In genomic region chr1:170932236-170932635, GRCh38 we compare ENCODE assay signal across 1 cellular context.
TF ChIP-seq lines count a peak whose summit lies in the region.

No MANE protein-coding gene starts in this region.

TF ChIP-seq in WTC11, 78 proteins besides CTCF, POLR2A, EP300 and RAD21 (continued from another document):
- TF ChIP-seq, protein P1, sequence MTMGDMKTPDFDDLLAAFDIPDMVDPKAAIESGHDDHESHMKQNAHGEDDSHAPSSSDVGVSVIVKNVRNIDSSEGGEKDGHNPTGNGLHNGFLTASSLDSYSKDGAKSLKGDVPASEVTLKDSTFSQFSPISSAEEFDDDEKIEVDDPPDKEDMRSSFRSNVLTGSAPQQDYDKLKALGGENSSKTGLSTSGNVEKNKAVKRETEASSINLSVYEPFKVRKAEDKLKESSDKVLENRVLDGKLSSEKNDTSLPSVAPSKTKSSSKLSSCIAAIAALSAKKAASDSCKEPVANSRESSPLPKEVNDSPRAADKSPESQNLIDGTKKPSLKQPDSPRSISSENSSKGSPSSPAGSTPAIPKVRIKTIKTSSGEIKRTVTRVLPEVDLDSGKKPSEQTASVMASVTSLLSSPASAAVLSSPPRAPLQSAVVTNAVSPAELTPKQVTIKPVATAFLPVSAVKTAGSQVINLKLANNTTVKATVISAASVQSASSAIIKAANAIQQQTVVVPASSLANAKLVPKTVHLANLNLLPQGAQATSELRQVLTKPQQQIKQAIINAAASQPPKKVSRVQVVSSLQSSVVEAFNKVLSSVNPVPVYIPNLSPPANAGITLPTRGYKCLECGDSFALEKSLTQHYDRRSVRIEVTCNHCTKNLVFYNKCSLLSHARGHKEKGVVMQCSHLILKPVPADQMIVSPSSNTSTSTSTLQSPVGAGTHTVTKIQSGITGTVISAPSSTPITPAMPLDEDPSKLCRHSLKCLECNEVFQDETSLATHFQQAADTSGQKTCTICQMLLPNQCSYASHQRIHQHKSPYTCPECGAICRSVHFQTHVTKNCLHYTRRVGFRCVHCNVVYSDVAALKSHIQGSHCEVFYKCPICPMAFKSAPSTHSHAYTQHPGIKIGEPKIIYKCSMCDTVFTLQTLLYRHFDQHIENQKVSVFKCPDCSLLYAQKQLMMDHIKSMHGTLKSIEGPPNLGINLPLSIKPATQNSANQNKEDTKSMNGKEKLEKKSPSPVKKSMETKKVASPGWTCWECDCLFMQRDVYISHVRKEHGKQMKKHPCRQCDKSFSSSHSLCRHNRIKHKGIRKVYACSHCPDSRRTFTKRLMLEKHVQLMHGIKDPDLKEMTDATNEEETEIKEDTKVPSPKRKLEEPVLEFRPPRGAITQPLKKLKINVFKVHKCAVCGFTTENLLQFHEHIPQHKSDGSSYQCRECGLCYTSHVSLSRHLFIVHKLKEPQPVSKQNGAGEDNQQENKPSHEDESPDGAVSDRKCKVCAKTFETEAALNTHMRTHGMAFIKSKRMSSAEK (CRISPR knock-in tag; IDR thresholded peaks at IDR 0.05; ENCODE audit: borderline replicate concordance) = no peak
- TF ChIP-seq ZNF219 (CRISPR knock-in tag; IDR thresholded peaks at IDR 0.05; ENCODE audit: borderline replicate concordance) = no peak
- no peak for TF ChIP-seq FOXJ3 (CRISPR knock-in tag; IDR thresholded peaks at IDR 0.05; ENCODE audit: borderline replicate concordance)
- TF ChIP-seq, protein P2, sequence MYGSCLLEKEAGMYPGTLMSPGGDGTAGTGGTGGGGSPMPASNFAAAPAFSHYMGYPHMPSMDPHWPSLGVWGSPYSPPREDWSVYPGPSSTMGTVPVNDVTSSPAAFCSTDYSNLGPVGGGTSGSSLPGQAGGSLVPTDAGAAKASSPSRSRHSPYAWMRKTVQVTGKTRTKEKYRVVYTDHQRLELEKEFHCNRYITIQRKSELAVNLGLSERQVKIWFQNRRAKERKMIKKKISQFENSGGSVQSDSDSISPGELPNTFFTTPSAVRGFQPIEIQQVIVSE (CRISPR knock-in tag; IDR thresholded peaks at IDR 0.05; ENCODE audit: borderline replicate concordance) = no peak
- TF ChIP-seq, protein P3, sequence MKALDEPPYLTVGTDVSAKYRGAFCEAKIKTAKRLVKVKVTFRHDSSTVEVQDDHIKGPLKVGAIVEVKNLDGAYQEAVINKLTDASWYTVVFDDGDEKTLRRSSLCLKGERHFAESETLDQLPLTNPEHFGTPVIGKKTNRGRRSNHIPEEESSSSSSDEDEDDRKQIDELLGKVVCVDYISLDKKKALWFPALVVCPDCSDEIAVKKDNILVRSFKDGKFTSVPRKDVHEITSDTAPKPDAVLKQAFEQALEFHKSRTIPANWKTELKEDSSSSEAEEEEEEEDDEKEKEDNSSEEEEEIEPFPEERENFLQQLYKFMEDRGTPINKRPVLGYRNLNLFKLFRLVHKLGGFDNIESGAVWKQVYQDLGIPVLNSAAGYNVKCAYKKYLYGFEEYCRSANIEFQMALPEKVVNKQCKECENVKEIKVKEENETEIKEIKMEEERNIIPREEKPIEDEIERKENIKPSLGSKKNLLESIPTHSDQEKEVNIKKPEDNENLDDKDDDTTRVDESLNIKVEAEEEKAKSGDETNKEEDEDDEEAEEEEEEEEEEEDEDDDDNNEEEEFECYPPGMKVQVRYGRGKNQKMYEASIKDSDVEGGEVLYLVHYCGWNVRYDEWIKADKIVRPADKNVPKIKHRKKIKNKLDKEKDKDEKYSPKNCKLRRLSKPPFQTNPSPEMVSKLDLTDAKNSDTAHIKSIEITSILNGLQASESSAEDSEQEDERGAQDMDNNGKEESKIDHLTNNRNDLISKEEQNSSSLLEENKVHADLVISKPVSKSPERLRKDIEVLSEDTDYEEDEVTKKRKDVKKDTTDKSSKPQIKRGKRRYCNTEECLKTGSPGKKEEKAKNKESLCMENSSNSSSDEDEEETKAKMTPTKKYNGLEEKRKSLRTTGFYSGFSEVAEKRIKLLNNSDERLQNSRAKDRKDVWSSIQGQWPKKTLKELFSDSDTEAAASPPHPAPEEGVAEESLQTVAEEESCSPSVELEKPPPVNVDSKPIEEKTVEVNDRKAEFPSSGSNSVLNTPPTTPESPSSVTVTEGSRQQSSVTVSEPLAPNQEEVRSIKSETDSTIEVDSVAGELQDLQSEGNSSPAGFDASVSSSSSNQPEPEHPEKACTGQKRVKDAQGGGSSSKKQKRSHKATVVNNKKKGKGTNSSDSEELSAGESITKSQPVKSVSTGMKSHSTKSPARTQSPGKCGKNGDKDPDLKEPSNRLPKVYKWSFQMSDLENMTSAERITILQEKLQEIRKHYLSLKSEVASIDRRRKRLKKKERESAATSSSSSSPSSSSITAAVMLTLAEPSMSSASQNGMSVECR (CRISPR knock-in tag; IDR thresholded peaks at IDR 0.05; ENCODE audit: borderline replicate concordance) = no peak
- TF ChIP-seq ZNF121 (CRISPR knock-in tag; IDR thresholded peaks at IDR 0.05) = no peak
- TF ChIP-seq PRRX2 (CRISPR knock-in tag; IDR thresholded peaks at IDR 0.05) = no peak
